In genomic region chr7:38760226-38760625, GRCh38 we compare ENCODE assay signal across 17 cellular contexts.
DNase-seq lines count a peak whose midpoint lies in the region; ATAC-seq and TF ChIP-seq lines count a peak whose summit lies in the region.
"Had no signal": no experiment of that assay in that cellular context is flagged by ENCODE, and none has a peak within 500 bp of the region (broad histone marks: within the 10 kb centered on the region; RNA-seq: fewer than 3 reads in every experiment).

No MANE protein-coding gene starts in this region.

- no peaks in the 10 kb centered on the region for H4K20me1 ChIP-seq in GM23338 (replicated peaks; ENCODE audit: insufficient read depth)
- H4K20me1 ChIP-seq: BLaER1 had no signal

- H3K9me3 Mint-ChIP-seq in GM23338 = no peaks in the 10 kb centered on the region
- H3K9me3 Mint-ChIP-seq: CD4-positive, CD25-positive, alpha-beta regulatory T cell; CD8-positive, alpha-beta T cell; H9 had no signal

- H3K4me2 ChIP-seq in GM23338 = no peak overlapping the region
- H3K4me2 ChIP-seq: BLaER1 had no signal

- no peaks in the 10 kb centered on the region; the same call in 1 of the 2 replicates for H3K36me3 ChIP-seq in GM23338 (ENCODE audit: insufficient read depth)

- H3K4me1 Mint-ChIP-seq in GM23338 = peaks cover 20% of the 10 kb centered on the region
- H3K4me1 Mint-ChIP-seq: B cell; CD4-positive, CD25-positive, alpha-beta regulatory T cell had no signal

- no peaks in the 10 kb centered on the region for H3K79me2 ChIP-seq in GM23338 (replicated peaks; ENCODE audit: insufficient read depth)

- no peak for ATAC-seq in GM23338
- no peak for ATAC-seq in HG02885 (IDR thresholded peaks at IDR 0.05; ENCODE audit: poor library complexity, unreplicated experiment)
- ATAC-seq: CD8-positive, alpha-beta T cell; HCT116 had no signal

- H3K27me3 ChIP-seq in GM23338 (ENCODE audit: insufficient read depth) = no peaks in the 10 kb centered on the region
- H3K27me3 ChIP-seq: BLaER1 had no signal

- peaks cover 11% of the 10 kb centered on the region; the same call in 2 of the 3 replicates for H3K36me3 Mint-ChIP-seq in GM23338 (ENCODE audit: low read depth)

- H3F3A ChIP-seq in GM23338 (replicated peaks; ENCODE audit: low read depth) = no peaks in the 10 kb centered on the region

- TF ChIP-seq CTCF in GM23338 (conservative IDR thresholded peaks at IDR 0.05; ENCODE audit: low read depth in 2 of 2) = no peak

- no peak overlapping the region for H2AFZ ChIP-seq in GM23338
- H2AFZ ChIP-seq: GM23248 had no signal

- no peak overlapping the region for H3K4me3 ChIP-seq in GM23338
- H3K4me3 ChIP-seq: BLaER1, GM23248 had no signal

- DNase-seq in GM23338 (ENCODE audit: low spot score) (peak; percentile 25), dermis microvascular lymphatic vessel endothelial cell (ENCODE audit: low read depth in 2 of 2) (peak; percentile 36 to 60), lung microvascular endothelial cell (ENCODE audit: low read depth in 2 of 2) (peak; percentile 63), NCI-H510A (lab: John Stamatoyannopoulos, UW) (no peak), NCI-H69 (lab: John Stamatoyannopoulos, UW) (no peak)
- DNase-seq: Caco-2; CD4-positive, CD25-positive, alpha-beta regulatory T cell; CD8-positive, alpha-beta T cell; DMS153; DND-41; GM23248; H9 had no signal

- no peaks in the 10 kb centered on the region for H3K27me3 Mint-ChIP-seq in GM23338 (ENCODE audit: insufficient read depth, low read depth, poor library complexity)
- H3K27me3 Mint-ChIP-seq: B cell; CD4-positive, CD25-positive, alpha-beta regulatory T cell had no signal

- H3K27ac Mint-ChIP-seq in GM23338 = peak overlapping the region; percentile 13; the same call in 1 of the 2 replicates
- H3K27ac Mint-ChIP-seq: CD4-positive, CD25-positive, alpha-beta regulatory T cell; CD8-positive, alpha-beta T cell had no signal

- H3K4me1 ChIP-seq in GM23338 (ENCODE audit: insufficient read depth) = peaks cover 14% of the 10 kb centered on the region; the same call in 1 of the 2 replicates
- H3K4me1 ChIP-seq: BLaER1, Caco-2 had no signal

- H3K27ac ChIP-seq in GM23338 (ENCODE audit: low read depth) = no peak overlapping the region
- H3K27ac ChIP-seq: BLaER1, C4-2B, GM23248 had no signal

- no peak overlapping the region for H3K4me3 Mint-ChIP-seq in GM23338
- H3K4me3 Mint-ChIP-seq: B cell; CD4-positive, CD25-positive, alpha-beta regulatory T cell; CD8-positive, alpha-beta T cell; H9 had no signal

- H3K9me2 ChIP-seq in GM23338 (ENCODE audit: insufficient read depth) = no peaks in the 10 kb centered on the region

TF ChIP-seq in GM23338, 12 proteins besides CTCF, POLR2A, EP300 and RAD21:
- TF ChIP-seq EZH2 (IDR thresholded peaks at IDR 0.05; ENCODE audit: low read depth, unreplicated experiment) (no peak), ZNF114 (CRISPR knock-in tag; IDR thresholded peaks at IDR 0.05) (no peak), REST (IDR thresholded peaks at IDR 0.05; ENCODE audit: unreplicated experiment) (no peak), ZNF331 (CRISPR knock-in tag; IDR thresholded peaks at IDR 0.05; ENCODE audit: low read depth) (no peak), STAT1 (IDR thresholded peaks at IDR 0.05; ENCODE audit: unreplicated experiment) (no peak)
TF ChIP-seq in GM23338: peak in this region for 0.

Comparison
In these comparisons a context has a peak if more than half of its experiments do, and no peak if none do; other contexts are left out.
1. DNase-seq: peak in GM23338 (single experiment), dermis microvascular lymphatic vessel endothelial cell (2 of 2) and lung microvascular endothelial cell (2 of 2); none in NCI-H510A (single experiment) and NCI-H69 (single experiment).